Comparison of ENCODE assay signal across 8 cellular contexts in the genomic region with DNA sequence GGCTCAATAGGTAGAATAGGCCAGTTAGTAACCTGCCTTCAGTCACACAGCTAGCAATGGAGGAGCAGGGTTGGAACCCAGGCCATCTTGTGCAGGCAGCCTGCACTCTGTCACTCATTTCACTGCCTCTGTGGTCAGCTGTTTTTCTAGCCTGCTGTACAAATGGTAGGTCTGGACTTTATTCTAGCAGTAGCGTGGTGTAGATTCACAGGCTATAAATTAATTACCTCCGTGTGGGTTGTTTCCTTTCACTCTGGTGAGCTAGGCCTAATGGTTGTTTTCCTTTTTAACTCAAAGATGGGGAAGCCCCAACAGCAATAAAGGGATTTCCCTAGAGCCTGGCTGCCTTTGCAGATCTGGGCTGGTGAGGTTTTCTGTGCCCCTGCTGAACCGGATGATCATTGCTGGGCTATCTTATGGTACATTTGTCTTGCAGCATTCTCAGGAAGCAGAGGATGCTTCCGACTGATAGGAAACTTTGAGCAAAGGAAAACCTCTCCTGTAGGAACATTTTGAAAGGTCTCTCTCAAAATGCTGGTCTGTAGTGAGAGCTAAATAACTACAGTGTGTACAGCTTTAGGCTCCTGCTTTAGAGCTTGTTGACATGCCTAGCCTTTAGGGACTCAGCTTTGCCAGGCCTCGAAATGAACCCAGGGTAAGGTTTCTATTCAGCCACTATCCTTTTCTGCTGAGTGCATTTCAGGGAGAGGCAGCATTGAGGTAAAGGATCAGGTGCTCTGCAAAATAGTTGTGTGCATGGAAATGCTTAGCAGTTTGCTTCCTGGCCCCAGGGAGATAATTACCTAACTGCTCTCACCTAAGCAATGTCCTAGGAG.
DNase-seq lines count a peak whose midpoint lies in the region; ATAC-seq and TF ChIP-seq lines count a peak whose summit lies in the region.

No MANE protein-coding gene starts in this region.

- POLR2A ChIA-PET in CD8-positive, alpha-beta T cell (lab: Charles Lee): interaction anchor here (1.4 kb wide), 1 partner anchor 156 kb away, joined by 4 read pairs; no protein-coding TSS in a partner anchor

- no peaks in the 10 kb centered on the region for H3K9me3 ChIP-seq in CD8-positive, alpha-beta T cell (ENCODE audit: low read length)
- H3K9me3 ChIP-seq in ascending aorta: no peaks in the 10 kb centered on the region

- peak overlapping the region; percentile 16 for H3K4me3 Mint-ChIP-seq in CD8-positive, alpha-beta T cell
- peak overlapping the region in 1 of 3 experiments; percentile 39 for H3K4me3 Mint-ChIP-seq in nephron

- H3K27me3 Mint-ChIP-seq in CD8-positive, alpha-beta T cell (ENCODE audit: low read depth): no peaks in the 10 kb centered on the region
- H3K27me3 Mint-ChIP-seq in nephron (ENCODE audit: low read depth): no peaks in the 10 kb centered on the region

- no peaks in the 10 kb centered on the region for H3K27me3 ChIP-seq in CD8-positive, alpha-beta T cell (ENCODE audit: insufficient read depth, low read length)
- no peaks in the 10 kb centered on the region for H3K27me3 ChIP-seq in ascending aorta

- H3K4me3 ChIP-seq in CD8-positive, alpha-beta T cell (ENCODE audit: low read depth, low read length): no peak overlapping the region
- H3K4me3 ChIP-seq in ascending aorta: no peak overlapping the region

- H3K4me1 Mint-ChIP-seq in CD8-positive, alpha-beta T cell (ENCODE audit: low read depth): peaks cover 14% of the 10 kb centered on the region
- H3K4me1 Mint-ChIP-seq in nephron: peaks cover 54% of the 10 kb centered on the region

- CTCF ChIA-PET in CD8-positive, alpha-beta T cell (lab: Charles Lee): interaction anchor here (0.7 to 1.8 kb wide), 6 partner anchors 12 to 125 kb away, joined by 3 to 8 read pairs (median 3); no protein-coding TSS in a partner anchor

- no peak for TF ChIP-seq CTCF in CD8-positive, alpha-beta T cell (IDR thresholded peaks at IDR 0.05)
- TF ChIP-seq CTCF in nephron (IDR thresholded peaks at IDR 0.05; ENCODE audit: unreplicated experiment in 3 of 3) (no peak), ascending aorta (IDR thresholded peaks at IDR 0.05) (no peak)

- peak; percentile 97 for ATAC-seq in CD8-positive, alpha-beta T cell
- ATAC-seq in GM19452 (IDR thresholded peaks at IDR 0.05; ENCODE audit: unreplicated experiment): peak; percentile 98
- ATAC-seq in HG03442 (IDR thresholded peaks at IDR 0.05; ENCODE audit: unreplicated experiment): peak; percentile 97

- peak in 5 of 7 experiments; percentile 15 to 58 (median 24) for DNase-seq in CD8-positive, alpha-beta T cell
- DNase-seq in activated T-cell treated with anti-CD3 and anti-CD28 coated beads, Interleukin-2, amount 50 U/mL, for 1 hour: peak; percentile 24
- DNase-seq in SW480 (ENCODE audit: low spot score) (no peak), D341Med (ENCODE audit: low spot score) (no peak), ascending aorta (ENCODE audit: low spot score in 2 of 2) (no peak)

- intact Hi-C loops in CD8-positive, alpha-beta T cell (cut with DNase I, micrococcal nuclease): no loop called here
- intact Hi-C loops in ascending aorta (cut with DNase I): no loop called here

- peaks cover 2% of the 10 kb centered on the region for H3K36me3 Mint-ChIP-seq in CD8-positive, alpha-beta T cell
- peaks cover 21% of the 10 kb centered on the region for H3K36me3 Mint-ChIP-seq in nephron (ENCODE audit: low read depth)

- no peak overlapping the region for H3K27ac ChIP-seq in CD8-positive, alpha-beta T cell (ENCODE audit: low read depth, low read length)
- H3K27ac ChIP-seq in ascending aorta: no peak overlapping the region

- no peaks in the 10 kb centered on the region for H3K9me3 Mint-ChIP-seq in CD8-positive, alpha-beta T cell
- H3K9me3 Mint-ChIP-seq in nephron: peaks cover 10% of the 10 kb centered on the region

- H3K36me3 ChIP-seq in CD8-positive, alpha-beta T cell (ENCODE audit: insufficient read depth, low read length): no peaks in the 10 kb centered on the region
- H3K36me3 ChIP-seq in ascending aorta: no peaks in the 10 kb centered on the region

- peak overlapping the region; percentile 20 for H3K27ac Mint-ChIP-seq in CD8-positive, alpha-beta T cell
- peak overlapping the region; percentile 36 to 52 (median 40) for H3K27ac Mint-ChIP-seq in nephron

- H3K4me1 ChIP-seq in CD8-positive, alpha-beta T cell (ENCODE audit: insufficient read depth, low read length): peaks cover 11% of the 10 kb centered on the region
- no peaks in the 10 kb centered on the region for H3K4me1 ChIP-seq in ascending aorta

Comparison
In these comparisons a context has a peak if more than half of its experiments do, and no peak if none do; other contexts are left out.
1. DNase-seq: peak in CD8-positive, alpha-beta T cell (5 of 7) and activated T-cell treated with anti-CD3 and anti-CD28 coated beads, Interleukin-2, amount 50 U/mL, for 1 hour (single experiment); none in SW480 (single experiment), D341Med (single experiment) and ascending aorta (0 of 2).
2. Peak in every context shown above with its lines, with median percentiles within 50 percentile points of each other: ATAC-seq.